ENCODE assay signal across 18 cellular contexts in genomic region chr12:61355105-61355504, GRCh38.
A peak's percentile ranks its signal among the peaks of the same experiment; 100 is the strongest.
DNase-seq lines count a peak whose midpoint lies in the region; ATAC-seq and TF ChIP-seq lines count a peak whose summit lies in the region.
"Had no signal": no experiment of that assay in that cellular context is flagged by ENCODE, and none has a peak within 500 bp of the region (broad histone marks: within the 10 kb centered on the region; RNA-seq: fewer than 3 reads in every experiment).

No MANE protein-coding gene starts in this region.

- H3K27ac ChIP-seq in lower lobe of right lung, result no peak overlapping the region

- H3K4me3 ChIP-seq in lower lobe of right lung, result no peak overlapping the region

- H3K9me3 Mint-ChIP-seq in stimulated activated naive CD8-positive, alpha-beta T cell treated with anti-CD3 and anti-CD28 coated beads, Interleukin-15, amount 100 ng/mL, for 72 hours, result no peaks in the 10 kb centered on the region
- H3K9me3 Mint-ChIP-seq in stimulated activated effector memory CD8-positive, alpha-beta T cell treated with anti-CD3 and anti-CD28 coated beads, Interleukin-12 subunit alpha, Interleukin-12 subunit beta, amount 100 ng/mL, for 72 hours, result peaks cover 3% of the 10 kb centered on the region

- no peaks in the 10 kb centered on the region for H3K27me3 ChIP-seq in lower lobe of right lung (ENCODE audit: low read depth)
- H3K27me3 ChIP-seq: BE2C had no signal

- no peaks in the 10 kb centered on the region for H3K4me1 Mint-ChIP-seq in stimulated activated naive CD8-positive, alpha-beta T cell treated with anti-CD3 and anti-CD28 coated beads, Interleukin-15, amount 100 ng/mL, for 72 hours
- H3K4me1 Mint-ChIP-seq in stimulated activated effector memory CD8-positive, alpha-beta T cell treated with anti-CD3 and anti-CD28 coated beads, Interleukin-12 subunit alpha, Interleukin-12 subunit beta, amount 100 ng/mL, for 72 hours, result no peaks in the 10 kb centered on the region
- H3K4me1 Mint-ChIP-seq: CD4-positive, CD25-positive, alpha-beta regulatory T cell; CD8-positive, alpha-beta memory T cell had no signal

- no peak for TF ChIP-seq CTCF in lower lobe of right lung (IDR thresholded peaks at IDR 0.05)

- no peaks in the 10 kb centered on the region for H3K9me3 ChIP-seq in lower lobe of right lung
- H3K9me3 ChIP-seq: BE2C had no signal

- ATAC-seq in stimulated activated naive CD8-positive, alpha-beta T cell treated with anti-CD3 and anti-CD28 coated beads, Interleukin-15, amount 100 ng/mL, for 72 hours, result peak; percentile 40
- ATAC-seq in stimulated activated naive CD8-positive, alpha-beta T cell treated with anti-CD3 and anti-CD28 coated beads, Interleukin-15, Interleukin-2, amounts not matched to agents 100 U/mL and 50 U/mL, for 24 hours, result no peak
- ATAC-seq in lower lobe of right lung, result peak; percentile 19 to 50
- ATAC-seq in stimulated activated effector memory CD8-positive, alpha-beta T cell treated with anti-CD3 and anti-CD28 coated beads, Interleukin-12 subunit alpha, Interleukin-12 subunit beta, amount 100 ng/mL, for 72 hours, result peak; percentile 18
- ATAC-seq in GM19452 (IDR thresholded peaks at IDR 0.05; ENCODE audit: unreplicated experiment), result no peak
- ATAC-seq: HCT116, HepG2 had no signal

- peak overlapping the region in 1 of 2 donors; percentile 27 for H3K27ac Mint-ChIP-seq in stimulated activated naive CD8-positive, alpha-beta T cell treated with anti-CD3 and anti-CD28 coated beads, Interleukin-15, amount 100 ng/mL, for 72 hours
- H3K27ac Mint-ChIP-seq in stimulated activated effector memory CD8-positive, alpha-beta T cell treated with anti-CD3 and anti-CD28 coated beads, Interleukin-12 subunit alpha, Interleukin-12 subunit beta, amount 100 ng/mL, for 72 hours, result no peak overlapping the region
- H3K27ac Mint-ChIP-seq: CD4-positive, CD25-positive, alpha-beta regulatory T cell; CD8-positive, alpha-beta memory T cell; HFFc6 had no signal

- no peaks in the 10 kb centered on the region for H3K27me3 Mint-ChIP-seq in stimulated activated naive CD8-positive, alpha-beta T cell treated with anti-CD3 and anti-CD28 coated beads, Interleukin-15, amount 100 ng/mL, for 72 hours
- H3K27me3 Mint-ChIP-seq: CD4-positive, CD25-positive, alpha-beta regulatory T cell; CD8-positive, alpha-beta memory T cell had no signal

- intact Hi-C loops in lower lobe of right lung (cut with DNase I), result no loop called here

- no peaks in the 10 kb centered on the region for H3K4me1 ChIP-seq in lower lobe of right lung
- H3K4me1 ChIP-seq: BE2C had no signal

- DNase-seq in stimulated activated naive CD8-positive, alpha-beta T cell treated with anti-CD3 and anti-CD28 coated beads, Interleukin-15, amount 100 ng/mL, for 72 hours, result no peak
- DNase-seq in stimulated activated naive CD8-positive, alpha-beta T cell treated with anti-CD3 and anti-CD28 coated beads, Interleukin-15, Interleukin-2, amounts not matched to agents 100 U/mL and 50 U/mL, for 24 hours, result no peak
- DNase-seq in lower lobe of right lung, result no peak
- no peak for DNase-seq in stimulated activated effector memory CD8-positive, alpha-beta T cell treated with anti-CD3 and anti-CD28 coated beads, Interleukin-12 subunit alpha, Interleukin-12 subunit beta, amount 100 ng/mL, for 72 hours (ENCODE audit: low spot score in 2 of 2)
- DNase-seq in stimulated activated CD4-positive, alpha-beta T cell treated with anti-CD3 and anti-CD28 coated beads, Interleukin-15, amount 100 ng/mL, for 24 hours, result no peak
- no peak for DNase-seq in NCI-H1417 (lab: John Stamatoyannopoulos, UW)
- DNase-seq: ACHN; BE2C; C1 segment of cervical spinal cord; CD4-positive, CD25-positive, alpha-beta regulatory T cell; CD8-positive, alpha-beta memory T cell; COR-L47; GOT3; H7; HFFc6 had no signal

- no peaks in the 10 kb centered on the region for H3K36me3 ChIP-seq in lower lobe of right lung
- H3K36me3 ChIP-seq: BE2C had no signal

- H3K4me3 Mint-ChIP-seq in stimulated activated naive CD8-positive, alpha-beta T cell treated with anti-CD3 and anti-CD28 coated beads, Interleukin-15, amount 100 ng/mL, for 72 hours, result no peak overlapping the region
- H3K4me3 Mint-ChIP-seq in stimulated activated effector memory CD8-positive, alpha-beta T cell treated with anti-CD3 and anti-CD28 coated beads, Interleukin-12 subunit alpha, Interleukin-12 subunit beta, amount 100 ng/mL, for 72 hours, result no peak overlapping the region
- H3K4me3 Mint-ChIP-seq: CD4-positive, CD25-positive, alpha-beta regulatory T cell; CD8-positive, alpha-beta memory T cell; HFFc6 had no signal

- H3K36me3 Mint-ChIP-seq in stimulated activated effector memory CD8-positive, alpha-beta T cell treated with anti-CD3 and anti-CD28 coated beads, Interleukin-12 subunit alpha, Interleukin-12 subunit beta, amount 100 ng/mL, for 72 hours, result no peaks in the 10 kb centered on the region
- H3K36me3 Mint-ChIP-seq: CD4-positive, CD25-positive, alpha-beta regulatory T cell; CD8-positive, alpha-beta memory T cell had no signal

Comparison
In these comparisons a context has a peak if more than half of its experiments do, and no peak if none do; other contexts are left out.
1. ATAC-seq: peak in stimulated activated naive CD8-positive, alpha-beta T cell treated with anti-CD3 and anti-CD28 coated beads, Interleukin-15, amount 100 ng/mL, for 72 hours (single experiment), lower lobe of right lung (2 of 2) and stimulated activated effector memory CD8-positive, alpha-beta T cell treated with anti-CD3 and anti-CD28 coated beads, Interleukin-12 subunit alpha, Interleukin-12 subunit beta, amount 100 ng/mL, for 72 hours (single experiment); none in stimulated activated naive CD8-positive, alpha-beta T cell treated with anti-CD3 and anti-CD28 coated beads, Interleukin-15, Interleukin-2, amounts not matched to agents 100 U/mL and 50 U/mL, for 24 hours (single experiment) and GM19452 (single experiment).